16 cellular contexts compared by ENCODE assay signal in the genomic region with DNA sequence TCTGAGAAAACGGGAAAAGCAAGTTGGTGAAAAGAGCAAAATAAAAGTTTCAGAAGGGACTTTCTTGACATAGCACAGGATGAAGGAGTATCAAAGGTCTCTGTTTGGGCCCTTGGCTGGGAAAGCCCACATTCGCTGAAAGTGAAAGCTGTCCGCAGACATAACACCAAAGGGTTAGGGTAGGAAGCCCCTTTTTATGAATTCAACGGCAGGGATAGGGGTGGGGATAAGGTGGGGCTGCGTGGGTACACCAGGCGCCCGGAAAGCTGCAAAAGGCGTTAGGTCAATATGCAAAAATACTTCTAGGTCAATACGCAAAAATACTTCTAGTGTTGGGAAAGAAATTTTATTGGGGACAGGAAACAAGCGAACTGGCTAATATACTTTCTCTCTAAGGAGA.
DNase-seq lines count a peak whose midpoint lies in the region; ATAC-seq and TF ChIP-seq lines count a peak whose summit lies in the region.
"Had no signal": no experiment of that assay in that cellular context is flagged by ENCODE, and none has a peak within 500 bp of the region (broad histone marks: within the 10 kb centered on the region; RNA-seq: fewer than 3 reads in every experiment).

No MANE protein-coding gene starts in this region.

- DNase-seq in HFF-Myc (ENCODE audit: extremely low read depth, low read depth): no peak
- DNase-seq in activated naive CD8-positive, alpha-beta T cell treated with anti-CD3 and anti-CD28 coated beads, Interleukin-2, amount 50 U/mL, for 24 hours: no peak
- DNase-seq in islet precursor cell: peak; percentile 32
- no peak for DNase-seq in superior temporal gyrus (ENCODE audit: extremely low spot score)
- DNase-seq: activated effector memory CD4-positive, alpha-beta T cell treated with Interleukin-2 at 50 U/mL for 16 hours; HCEC 1CT; left ventricle myocardium superior; naive thymus-derived CD8-positive, alpha-beta T cell; NCI-H2081; NCI-H69; retina had no signal

- TF ChIP-seq CTCF in HFF-Myc (IDR thresholded peaks at IDR 0.05; ENCODE audit: low read depth, low read length, missing control alignments): no peak

- H3K27me3 Mint-ChIP-seq in activated naive CD8-positive, alpha-beta T cell treated with anti-CD3 and anti-CD28 coated beads, Interleukin-2, amount 50 U/mL, for 24 hours: peaks cover 7% of the 10 kb centered on the region

- peak overlapping the region; percentile 61 for H3K27ac Mint-ChIP-seq in activated naive CD8-positive, alpha-beta T cell treated with anti-CD3 and anti-CD28 coated beads, Interleukin-2, amount 50 U/mL, for 24 hours

- peak overlapping the region; percentile 64 for H3K4me3 ChIP-seq in GM08714 (ENCODE audit: low read length)
- H3K4me3 ChIP-seq in HFF-Myc (replicated peaks; ENCODE audit: low read depth, low read length): peak overlapping the region; percentile 25
- H3K4me3 ChIP-seq: thoracic aorta had no signal

- H3K36me3 Mint-ChIP-seq in activated naive CD8-positive, alpha-beta T cell treated with anti-CD3 and anti-CD28 coated beads, Interleukin-2, amount 50 U/mL, for 24 hours (ENCODE audit: low read depth): no peaks in the 10 kb centered on the region
- H3K36me3 Mint-ChIP-seq: naive thymus-derived CD8-positive, alpha-beta T cell had no signal

- H3K9me3 Mint-ChIP-seq in activated naive CD8-positive, alpha-beta T cell treated with anti-CD3 and anti-CD28 coated beads, Interleukin-2, amount 50 U/mL, for 24 hours: no peaks in the 10 kb centered on the region

- H3K4me1 Mint-ChIP-seq in activated naive CD8-positive, alpha-beta T cell treated with anti-CD3 and anti-CD28 coated beads, Interleukin-2, amount 50 U/mL, for 24 hours: peaks cover 12% of the 10 kb centered on the region

- H3K4me3 Mint-ChIP-seq in activated naive CD8-positive, alpha-beta T cell treated with anti-CD3 and anti-CD28 coated beads, Interleukin-2, amount 50 U/mL, for 24 hours: no peak overlapping the region
- H3K4me3 Mint-ChIP-seq: naive thymus-derived CD8-positive, alpha-beta T cell had no signal

- no peak for ATAC-seq in activated naive CD8-positive, alpha-beta T cell treated with anti-CD3 and anti-CD28 coated beads, Interleukin-2, amount 50 U/mL, for 24 hours
- ATAC-seq in GM18861 (IDR thresholded peaks at IDR 0.05; ENCODE audit: unreplicated experiment) (no peak), GM21526 (IDR thresholded peaks at IDR 0.05; ENCODE audit: low FRiP score, unreplicated experiment) (no peak), esophagus mucosa (no peak)
- ATAC-seq: left ventricle myocardium superior; naive thymus-derived CD8-positive, alpha-beta T cell had no signal
